In the genomic region with DNA sequence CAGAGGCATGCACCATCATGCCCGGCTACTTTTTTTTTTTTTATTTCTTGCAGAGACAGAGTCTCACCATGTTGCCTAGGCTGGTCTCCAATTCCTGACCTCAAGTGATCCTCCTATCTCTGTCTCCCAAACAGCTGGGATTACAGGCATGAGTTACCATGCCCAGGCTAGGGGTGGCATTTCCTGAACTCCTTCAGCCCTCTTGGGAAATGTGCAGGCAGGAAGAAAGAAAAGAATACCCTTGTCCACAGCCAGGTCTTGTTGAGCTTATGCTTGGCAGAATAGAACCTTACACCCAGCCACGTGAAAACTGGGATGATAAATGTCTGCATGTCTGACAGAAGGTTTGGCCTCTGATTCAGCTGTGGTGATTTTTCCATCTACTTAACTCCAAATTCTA, we compare ENCODE assay signal across 21 cellular contexts. TPM values are rescaled to one million over a fixed set of nuclear protein-coding genes. Genes with fewer than 3 reads are reported as not detected.
DNase-seq lines count a peak whose midpoint lies in the region; ATAC-seq, FAIRE-seq and TF ChIP-seq lines count a peak whose summit lies in the region.
"Had no signal": no experiment of that assay in that cellular context is flagged by ENCODE, and none has a peak within 500 bp of the region (broad histone marks: within the 10 kb centered on the region; RNA-seq: fewer than 3 reads in every experiment).

No MANE protein-coding gene starts in this region.

- H3K27me3 ChIP-seq in HepG2 (ENCODE audit: control insufficient read depth in 1 of 2, insufficient read depth in 2 of 2, low read length in 2 of 2) = no peaks in the 10 kb centered on the region
- H3K27me3 ChIP-seq in right lobe of liver = no peaks in the 10 kb centered on the region
- H3K27me3 ChIP-seq in H1 (replicated peaks in 1 of 4; ENCODE audit: control insufficient read depth in 3 of 4, extremely low read depth in 1 of 4, insufficient read depth in 3 of 4, low read length in 3 of 4) = no peaks in the 10 kb centered on the region
- no peaks in the 10 kb centered on the region for H3K27me3 ChIP-seq in CD4-positive, alpha-beta T cell (ENCODE audit: control insufficient read depth, insufficient read depth, low read length)
- H3K27me3 ChIP-seq: BE2C had no signal

- H3K56ac ChIP-seq in H1 (replicated peaks; ENCODE audit: insufficient read length, low read depth, low read length) = no peak overlapping the region

- BruUV-seq in HepG2 (replicated peaks; lab: Mats Ljungman, UMichigan) = no TSS peak

- no peak for TF ChIP-seq CTCF in HepG2 (CRISPR knock-in tag; IDR thresholded peaks at IDR 0.05)
- no peak for TF ChIP-seq CTCF in right lobe of liver (IDR thresholded peaks at IDR 0.05)
- no peak for TF ChIP-seq CTCF in H1 (IDR thresholded peaks at IDR 0.05; ENCODE audit: control extremely low read depth in 1 of 3, insufficient read depth in 1 of 3, low read depth in 1 of 3, low read length in 3 of 3)
- TF ChIP-seq CTCF in mesothelial cell of epicardium (IDR thresholded peaks at IDR 0.05; ENCODE audit: unreplicated experiment) = no peak
- TF ChIP-seq CTCF in CD4-positive, alpha-beta T cell (IDR thresholded peaks at IDR 0.05) = no peak

- no peak overlapping the region for H2BK20ac ChIP-seq in H1 (ENCODE audit: low read length)

- H3K4me3 ChIP-seq in HepG2 (replicated peaks in 1 of 3; ENCODE audit: insufficient read depth in 1 of 3, low read depth in 2 of 3, low read length in 3 of 3) = no peak overlapping the region
- H3K4me3 ChIP-seq in right lobe of liver = no peak overlapping the region
- no peak overlapping the region for H3K4me3 ChIP-seq in H1 (ENCODE audit: extremely low read depth in 1 of 4, insufficient read depth in 2 of 4, low read depth in 3 of 4, low read length in 4 of 4)
- H3K4me3 ChIP-seq: A549, GM23338 had no signal

- no peak overlapping the region for H2AK5ac ChIP-seq in H1 (ENCODE audit: low read depth, low read length)

- H3K14ac ChIP-seq in H1 (ENCODE audit: insufficient read length) = no peak overlapping the region

- H2AFZ ChIP-seq in HepG2 (ENCODE audit: low read length) (no peak overlapping the region), H1 (ENCODE audit: low read length) (no peak overlapping the region)
- H2AFZ ChIP-seq: GM23338 had no signal

- H3K23me2 ChIP-seq in H1 (ENCODE audit: low read depth, low read length) = peaks cover 2% of the 10 kb centered on the region; the same call in 1 of the 2 replicates

- H3K9me3 Mint-ChIP-seq in mesothelial cell of epicardium (peaks cover 25% of the 10 kb centered on the region), T-cell (peaks cover 11 to 29% (median 17%) of the 10 kb centered on the region in 3 donors)
- peaks cover 10% of the 10 kb centered on the region for H3K9me3 Mint-ChIP-seq in CD4-positive, alpha-beta T cell

- H3K4me2 ChIP-seq in HepG2 (ENCODE audit: low read depth, low read length) (peak overlapping the region; percentile 39; the same call in 1 of the 2 replicates), H1 (ENCODE audit: insufficient read depth in 1 of 2, low read depth in 2 of 2, low read length in 2 of 2) (no peak overlapping the region)
- H3K4me2 ChIP-seq: A549, GM23338 had no signal

- peak overlapping the region; percentile 7; the same call in 1 of the 2 replicates for H2BK5ac ChIP-seq in H1 (ENCODE audit: low read depth, low read length)

- intact Hi-C loops in HepG2 (cut with micrococcal nuclease; ENCODE audit: unreplicated experiment) = no loop called here
- intact Hi-C loops in right lobe of liver (cut with DNase I) = no loop called here
- intact Hi-C loops in CD4-positive, alpha-beta T cell (cut with DNase I, micrococcal nuclease) = no loop called here

- TF ChIP-seq RAD21 in HepG2 (CRISPR knock-in tag; IDR thresholded peaks at IDR 0.05) (no peak), H1 (IDR thresholded peaks at IDR 0.05 in 1 of 2, conservative IDR thresholded peaks at IDR 0.05 in 1 of 2; ENCODE audit: low read depth in 2 of 2, low read length in 2 of 2) (no peak)

- POLR2A ChIA-PET in HepG2 (lab: Yijun Ruan, JAX) = interaction anchor here (0.8 kb wide), 1 partner anchor 30 kb away, joined by 3 read pairs; a partner anchor contains a TSS
- POLR2A ChIA-PET in H1 (lab: Charles Lee; ENCODE audit: partially characterized antibody) = interaction anchor here (0.7 to 1.9 kb wide), 7 partner anchors 8 to 34 kb away, joined by 3 to 8 read pairs (median 6); a partner anchor contains a TSS
- POLR2A ChIA-PET in CD4-positive, alpha-beta T cell (lab: Charles Lee) = no interaction called here
- POLR2A ChIA-PET in T-cell (lab: Charles Lee) = no interaction called here

- no peak for DNase-seq in HepG2 (ENCODE audit: low spot score)
- DNase-seq in right lobe of liver = no peak
- DNase-seq in H1 (ENCODE audit: low read depth in 1 of 2, low spot score in 2 of 2) = no peak
- DNase-seq in mesothelial cell of epicardium (ENCODE audit: low spot score in 2 of 2, unreplicated experiment in 2 of 2) = no peak
- DNase-seq in NCI-H1105 treated with DMSO at 0.1 percent for 48 hours (lab: John Stamatoyannopoulos, UW) = no peak
- DNase-seq in CD4-positive, alpha-beta T cell = no peak
- DNase-seq in T-cell = no peak
- DNase-seq: BE2C; CD8-positive, alpha-beta T cell; COR-L47; DMS153; DMS79 treated with DMSO at 0.1 percent for 48 hours; EL; H9 had no signal

- peak overlapping the region; percentile 33 for H3K27ac ChIP-seq in HepG2 (ENCODE audit: extremely low read length, insufficient read depth, low read length)
- H3K27ac ChIP-seq in right lobe of liver = no peak overlapping the region
- no peak overlapping the region for H3K27ac ChIP-seq in H1 (ENCODE audit: low read depth, low read length)
- H3K27ac ChIP-seq in CD4-positive, alpha-beta T cell (ENCODE audit: low read depth, low read length) = no peak overlapping the region
- H3K27ac ChIP-seq: A549, C4-2B had no signal

- H3K4me1 ChIP-seq in HepG2 (ENCODE audit: insufficient read depth, low read length) (peaks cover 46% of the 10 kb centered on the region), right lobe of liver (no peaks in the 10 kb centered on the region), H1 (replicated peaks in 1 of 4; ENCODE audit: control insufficient read depth in 3 of 4, insufficient read depth in 4 of 4, low read length in 3 of 4) (peaks cover 0 to 13% (median 8%) of the 10 kb centered on the region in 4 experiments; a peak in 5 of 7 replicates)
- H3K4me1 ChIP-seq: A549, BE2C had no signal

- H4K5ac ChIP-seq in H1 (ENCODE audit: insufficient read length, low read depth, low read length) = no peak overlapping the region

- H4K20me1 ChIP-seq in HepG2 (ENCODE audit: insufficient read depth, low read length) (no peaks in the 10 kb centered on the region), H1 (replicated peaks in 1 of 2; ENCODE audit: control insufficient read depth in 1 of 2, insufficient read depth in 2 of 2, low read length in 2 of 2) (no peaks in the 10 kb centered on the region)

- H3K9ac ChIP-seq in HepG2 (ENCODE audit: insufficient read depth, low read depth, low read length) = no peak overlapping the region
- H3K9ac ChIP-seq in H1 (replicated peaks in 1 of 4; ENCODE audit: extremely low read depth in 1 of 4, low read depth in 3 of 4, low read length in 3 of 4) = no peak overlapping the region

- TF ChIP-seq EP300 in HepG2 (IDR thresholded peaks at IDR 0.05; ENCODE audit: low read depth in 2 of 2, low read length in 2 of 2) = no peak
- no peak for TF ChIP-seq EP300 in HepG2 (CRISPR knock-in tag; IDR thresholded peaks at IDR 0.05; ENCODE audit: borderline replicate concordance)
- TF ChIP-seq EP300 in H1 (IDR thresholded peaks at IDR 0.05; ENCODE audit: borderline replicate concordance in 1 of 2, low read depth in 2 of 2, low read length in 2 of 2) = no peak

- in situ Hi-C loops in HepG2 (cut with HindIII; ENCODE audit: extremely low pct_ligation_motif_present, low pct_unique_long_range_greater_than_20kb) = no loop called here

- H3K4ac ChIP-seq in H1 (replicated peaks; ENCODE audit: insufficient read length, low read depth, low read length) = no peak overlapping the region

- CTCF ChIA-PET in HepG2 (lab: Yijun Ruan, JAX; ENCODE audit: low intra/inter-chr PET ratio, low total read pairs) (no interaction called here), H1 (lab: Charles Lee; ENCODE audit: partially characterized antibody) (interaction anchor here (0.6 to 1.6 kb wide), 6 partner anchors 8 to 78 kb away, joined by 3 to 7 read pairs (median 4); no protein-coding TSS in a partner anchor), T-cell (lab: Charles Lee) (no interaction called here)
- CTCF ChIA-PET in CD4-positive, alpha-beta T cell (lab: Charles Lee) = no interaction called here

- TF ChIP-seq POLR2A in HepG2 (IDR thresholded peaks at IDR 0.05; ENCODE audit: insufficient read depth in 1 of 2, low read depth in 2 of 2, low read length in 2 of 2) = no peak
- TF ChIP-seq POLR2A in right lobe of liver (IDR thresholded peaks at IDR 0.05) = no peak
- TF ChIP-seq POLR2A in H1 (IDR thresholded peaks at IDR 0.05; ENCODE audit: control extremely low read depth in 1 of 2, low read depth in 2 of 2, low read length in 2 of 2) = no peak

- no peak overlapping the region for H3K18ac ChIP-seq in H1 (ENCODE audit: extremely low read depth, low read length)

- WGBS in HepG2 (ENCODE audit: low lambda C conversion rate) = 3% methylated on average over 2 of the region's 2 CpGs
- WGBS in right lobe of liver (ENCODE audit: insufficient coverage, low coverage, low lambda C conversion rate, missing lambda C conversion rate) = 9% methylated on average over 2 of the region's 2 CpGs
- WGBS in H1 (ENCODE audit: extremely low coverage in 1 of 2, insufficient coverage in 1 of 2, insufficient read length in 1 of 2, insufficient replicate concordance in 2 of 2, low coverage in 1 of 2, low lambda C conversion rate in 2 of 2, missing lambda C conversion rate in 1 of 2), 2 experiments = 73% methylated on average over 2 of the region's 2 CpGs; no CpG with 5 or more reads in 1 of the 2 experiments

- H2BK120ac ChIP-seq in H1 (replicated peaks; ENCODE audit: low read depth, low read length) = no peak overlapping the region

- H2BK15ac ChIP-seq in H1 (ENCODE audit: low read length) = no peak overlapping the region

- H4K8ac ChIP-seq in H1 (ENCODE audit: extremely low read depth, insufficient read depth, low read length) = no peak overlapping the region

- no peaks in the 10 kb centered on the region for H3K27me3 Mint-ChIP-seq in mesothelial cell of epicardium (ENCODE audit: low read depth)
- no peaks in the 10 kb centered on the region for H3K27me3 Mint-ChIP-seq in CD4-positive, alpha-beta T cell
- no peaks in the 10 kb centered on the region for H3K27me3 Mint-ChIP-seq in T-cell

- ATAC-seq in HepG2 = peak; percentile 23; the same call in 1 of the 3 replicates
- no peak for ATAC-seq in right lobe of liver
- ATAC-seq in CD4-positive, alpha-beta T cell (ENCODE audit: poor library complexity) = no peak
- no peak for ATAC-seq in T-cell (replicated peaks in 1 of 4)
- ATAC-seq: A549; CD8-positive, alpha-beta T cell; GM23338 had no signal

- H3K36me3 ChIP-seq in HepG2 (replicated peaks in 1 of 2; ENCODE audit: control insufficient read depth in 1 of 2, insufficient read depth in 2 of 2, low read length in 2 of 2) (no peaks in the 10 kb centered on the region), right lobe of liver (no peaks in the 10 kb centered on the region), H1 (ENCODE audit: control insufficient read depth in 2 of 4, insufficient read depth in 4 of 4, low read length in 3 of 4) (no peaks in the 10 kb centered on the region; a peak in 1 of 8 replicates)
- H3K36me3 ChIP-seq: BE2C had no signal

- H3K27ac Mint-ChIP-seq in mesothelial cell of epicardium (peak overlapping the region; percentile 72), T-cell (no peak overlapping the region)
- H3K27ac Mint-ChIP-seq in CD4-positive, alpha-beta T cell = no peak overlapping the region
- H3K27ac Mint-ChIP-seq: CD8-positive, alpha-beta T cell; GM23338 had no signal

- no peak overlapping the region for H4K91ac ChIP-seq in H1 (replicated peaks; ENCODE audit: insufficient read length, low read length)

- no peaks in the 10 kb centered on the region for H3K79me1 ChIP-seq in H1 (ENCODE audit: low read depth, low read length)

- H3K4me1 Mint-ChIP-seq in mesothelial cell of epicardium (peaks cover 20% of the 10 kb centered on the region), T-cell (no peaks in the 10 kb centered on the region)
- H3K4me1 Mint-ChIP-seq in CD4-positive, alpha-beta T cell (ENCODE audit: low read depth) = no peaks in the 10 kb centered on the region

- H3K36me3 Mint-ChIP-seq in mesothelial cell of epicardium (peaks cover 15% of the 10 kb centered on the region), T-cell (no peaks in the 10 kb centered on the region)
- H3K36me3 Mint-ChIP-seq in CD4-positive, alpha-beta T cell (ENCODE audit: low read depth) = no peaks in the 10 kb centered on the region
- H3K36me3 Mint-ChIP-seq: CD8-positive, alpha-beta T cell had no signal

- no peaks in the 10 kb centered on the region for H3K79me2 ChIP-seq in HepG2 (ENCODE audit: insufficient read depth, low read length)
- peaks cover 0 to 3% of the 10 kb centered on the region in 2 experiments; a peak in 1 of 4 replicates for H3K79me2 ChIP-seq in H1 (ENCODE audit: control insufficient read depth in 1 of 2, insufficient read depth in 2 of 2, low read length in 2 of 2)

- H3K4me3 Mint-ChIP-seq in mesothelial cell of epicardium = no peak overlapping the region
- H3K4me3 Mint-ChIP-seq in CD4-positive, alpha-beta T cell = no peak overlapping the region
- no peak overlapping the region for H3K4me3 Mint-ChIP-seq in T-cell
- H3K4me3 Mint-ChIP-seq: CD8-positive, alpha-beta T cell; GM23338; H9 had no signal

- H3K9me3 ChIP-seq in HepG2 (ENCODE audit: low read length) (peaks cover 50% of the 10 kb centered on the region; the same call in 1 of the 2 replicates), right lobe of liver (no peaks in the 10 kb centered on the region), H1 (ENCODE audit: insufficient read depth in 2 of 2, low read depth in 1 of 2, low read length in 1 of 2) (peaks cover 0 to 12% of the 10 kb centered on the region in 2 experiments; a peak in 2 of 4 replicates)
- no peaks in the 10 kb centered on the region for H3K9me3 ChIP-seq in CD4-positive, alpha-beta T cell (ENCODE audit: control insufficient read depth, low read length)
- H3K9me3 ChIP-seq: A549, BE2C had no signal

- no peak overlapping the region for H3K23ac ChIP-seq in H1 (ENCODE audit: insufficient read length)

- H2BK12ac ChIP-seq in H1 (ENCODE audit: low read depth, low read length) = no peak overlapping the region

- no peak for FAIRE-seq in HepG2 (lab: Jason Lieb, UNC)
- no peak for FAIRE-seq in H1 (lab: Jason Lieb, UNC)
- FAIRE-seq: A549, D721Med, G401.6, GM12891 had no signal

RNA-seq across cellular contexts. Expression of a gene that starts 30.2 kb away (rescaled TPM):
- total RNA-seq in HepG2 (2016; rRNA removed; fragmentation: Illumina TruSeq; extraction: Trizol) (208 and 212 TPM in 2 replicates), right lobe of liver (10 to 100 TPM; 21.7 to 37.7 (median 30.4) TPM), mesothelial cell of epicardium (156 to 164 TPM (median 160 TPM) in 3 replicates), T-cell (100 to 1,000 TPM; 111 to 124 (median 120) TPM)
- 102 and 134 TPM in 2 replicates for total RNA-seq in HepG2 (2016; cell fraction: cytosol; rRNA removed; fragmentation: Illumina TruSeq; extraction: Trizol; ENCODE audit: low read depth)
- total RNA-seq in HepG2 (2016; cell fraction: insoluble cytoplasmic fraction; rRNA removed; fragmentation: Illumina TruSeq; extraction: Trizol) = 189 and 210 TPM in 2 replicates
- 191 and 246 TPM in 2 replicates for total RNA-seq in HepG2 (2016; cell fraction: membrane; rRNA removed; fragmentation: Illumina TruSeq; extraction: Trizol)
- 98.0 and 107 TPM in 2 replicates for total RNA-seq in HepG2 (2016; cell fraction: nucleus; rRNA removed; fragmentation: Illumina TruSeq; extraction: Trizol)
- polyA plus RNA-seq in HepG2 (2011; rRNA removed) (133 and 140 TPM in 2 replicates), H1 (2011; rRNA removed) (1,396 and 1,684 TPM in 2 replicates)
- 149 and 162 TPM in 2 replicates for polyA plus RNA-seq in HepG2 (2011; cell fraction: cytosol; rRNA removed)
- polyA plus RNA-seq in HepG2 (2011; cell fraction: nucleus; rRNA removed) = 82.0 and 95.1 TPM in 2 replicates
- 126 and 133 TPM in 2 replicates for polyA plus RNA-seq in HepG2 (2012)
- polyA plus RNA-seq in HepG2 (2016; cell fraction: cytosol; fragmentation: Illumina TruSeq; extraction: Trizol; ENCODE audit: low read depth) = 114 and 153 TPM in 2 replicates
- 172 and 194 TPM in 2 replicates for polyA plus RNA-seq in HepG2 (2016; cell fraction: insoluble cytoplasmic fraction; fragmentation: Illumina TruSeq; extraction: Trizol; ENCODE audit: low read depth)
- polyA plus RNA-seq in HepG2 (2016; cell fraction: membrane; fragmentation: Illumina TruSeq; extraction: Trizol; ENCODE audit: low read depth) = 173 and 213 TPM in 2 replicates
- polyA plus RNA-seq in HepG2 (2016; cell fraction: nucleus; fragmentation: Illumina TruSeq; extraction: Trizol; ENCODE audit: insufficient read depth, low read depth) = 136 and 145 TPM in 2 replicates
- polyA minus RNA-seq in HepG2 (2011; rRNA and poly(A)+ RNA removed; ENCODE audit: low replicate concordance) = 0.49 and 125 TPM in 2 replicates
- polyA minus RNA-seq in HepG2 (2011; cell fraction: cytosol; rRNA and poly(A)+ RNA removed) = 56.9 and 65.0 TPM in 2 replicates
- 134 and 139 TPM in 2 replicates for polyA minus RNA-seq in HepG2 (2011; cell fraction: nucleus; rRNA and poly(A)+ RNA removed)
- total RNA-seq in H1 (2021; fragmentation: NEBNext Ultra II Directional; extraction: Animal tissue kit (Norgen Biotek cat#: 25700)) = 905 and 915 TPM in 2 replicates
- polyA plus RNA-seq in H1 (2011; cell fraction: cytosol; rRNA removed) = 1,533 TPM
- polyA plus RNA-seq in H1 (2011; cell fraction: nucleus; rRNA removed) = 1,140 TPM
- 1,068 to 1,234 TPM (median 1,139 TPM) in 4 replicates for polyA plus RNA-seq in H1 (2012, experiment 1 of 2)
- polyA plus RNA-seq in H1 (2012, experiment 2 of 2) = 894 TPM
- polyA plus RNA-seq in H1 (2013, experiment 1 of 2) = 549 TPM
- polyA plus RNA-seq in H1 (2013, experiment 2 of 2) = 534 TPM
- polyA minus RNA-seq in H1 (2011; rRNA and poly(A)+ RNA removed) = 1,031 and 1,143 TPM in 2 replicates
- 589 TPM for polyA minus RNA-seq in H1 (2011; cell fraction: cytosol; rRNA and poly(A)+ RNA removed)
- polyA minus RNA-seq in H1 (2011; cell fraction: nucleus; rRNA and poly(A)+ RNA removed) = 849 TPM
- total RNA-seq in CD4-positive, alpha-beta T cell = 10 to 100 TPM; 69.5 to 74.5 TPM
- total RNA-seq: HT-29 had no signal

RNA-seq across cellular contexts. Expression of a gene that starts 30.2 kb away (rescaled TPM):
- 7.6 and 10.2 TPM in 2 replicates for total RNA-seq in HepG2 (2016; rRNA removed; fragmentation: Illumina TruSeq; extraction: Trizol)
- 1.5 and 2.2 TPM in 2 replicates for total RNA-seq in HepG2 (2016; cell fraction: cytosol; rRNA removed; fragmentation: Illumina TruSeq; extraction: Trizol; ENCODE audit: low read depth)
- 8.7 and 13.6 TPM in 2 replicates for total RNA-seq in HepG2 (2016; cell fraction: insoluble cytoplasmic fraction; rRNA removed; fragmentation: Illumina TruSeq; extraction: Trizol)
- total RNA-seq in HepG2 (2016; cell fraction: membrane; rRNA removed; fragmentation: Illumina TruSeq; extraction: Trizol) = 0.93 and 5.9 TPM in 2 replicates
- total RNA-seq in HepG2 (2016; cell fraction: nucleus; rRNA removed; fragmentation: Illumina TruSeq; extraction: Trizol) = 19.5 and 20.4 TPM in 2 replicates
- polyA plus RNA-seq in HepG2 (2011; rRNA removed) = 2.1 and 2.4 TPM in 2 replicates
- 1.6 and 3.5 TPM in 2 replicates for polyA plus RNA-seq in HepG2 (2011; cell fraction: cytosol; rRNA removed)
- 1.3 and 3.0 TPM in 2 replicates for polyA plus RNA-seq in HepG2 (2011; cell fraction: nucleus; rRNA removed)
- polyA plus RNA-seq in HepG2 (2012) = 71.6 and 98.2 TPM in 2 replicates
- polyA plus RNA-seq in HepG2 (2016; cell fraction: cytosol; fragmentation: Illumina TruSeq; extraction: Trizol; ENCODE audit: low read depth) = 3.5 and 7.6 TPM in 2 replicates
- polyA plus RNA-seq in HepG2 (2016; cell fraction: insoluble cytoplasmic fraction; fragmentation: Illumina TruSeq; extraction: Trizol; ENCODE audit: low read depth) = 11.7 and 15.8 TPM in 2 replicates
- polyA plus RNA-seq in HepG2 (2016; cell fraction: membrane; fragmentation: Illumina TruSeq; extraction: Trizol; ENCODE audit: low read depth) = 2.1 and 4.6 TPM in 2 replicates
- 5.9 and 6.6 TPM in 2 replicates for polyA plus RNA-seq in HepG2 (2016; cell fraction: nucleus; fragmentation: Illumina TruSeq; extraction: Trizol; ENCODE audit: insufficient read depth, low read depth)
- 5.2 TPM in 1 of 2 replicates, not detected in the other for polyA minus RNA-seq in HepG2 (2011; rRNA and poly(A)+ RNA removed; ENCODE audit: low replicate concordance)
- 5.1 and 8.9 TPM in 2 replicates for polyA minus RNA-seq in HepG2 (2011; cell fraction: cytosol; rRNA and poly(A)+ RNA removed)
- 46.2 and 51.5 TPM in 2 replicates for polyA minus RNA-seq in HepG2 (2011; cell fraction: nucleus; rRNA and poly(A)+ RNA removed)
- 1 to 10 TPM in 4 of 6 experiments, under 1 TPM in 1, not detected in 1; 0.99 to 5.1 (median 2.6) TPM for total RNA-seq in right lobe of liver
- total RNA-seq in H1 (2021; fragmentation: NEBNext Ultra II Directional; extraction: Animal tissue kit (Norgen Biotek cat#: 25700)) = 76.5 and 94.5 TPM in 2 replicates
- polyA plus RNA-seq in H1 (2011; rRNA removed) = 6.2 and 9.9 TPM in 2 replicates
- 19.2 TPM for polyA plus RNA-seq in H1 (2011; cell fraction: cytosol; rRNA removed)
- 6.5 TPM for polyA plus RNA-seq in H1 (2011; cell fraction: nucleus; rRNA removed)
- 65.8 to 746 TPM (median 575 TPM) in 4 replicates for polyA plus RNA-seq in H1 (2012, experiment 1 of 2)
- 31.3 TPM for polyA plus RNA-seq in H1 (2012, experiment 2 of 2)
- polyA plus RNA-seq in H1 (2013, experiment 1 of 2) = 108 TPM
- polyA plus RNA-seq in H1 (2013, experiment 2 of 2) = 123 TPM
- 78.1 and 93.0 TPM in 2 replicates for polyA minus RNA-seq in H1 (2011; rRNA and poly(A)+ RNA removed)
- polyA minus RNA-seq in H1 (2011; cell fraction: cytosol; rRNA and poly(A)+ RNA removed) = 268 TPM
- 137 TPM for polyA minus RNA-seq in H1 (2011; cell fraction: nucleus; rRNA and poly(A)+ RNA removed)
- total RNA-seq in mesothelial cell of epicardium = 22.6 to 33.1 TPM (median 27.0 TPM) in 3 replicates
- total RNA-seq in CD4-positive, alpha-beta T cell = 10 to 100 TPM; 30.1 to 44.0 TPM
- total RNA-seq in T-cell = 10 to 100 TPM; 15.6 to 42.8 (median 30.2) TPM
- total RNA-seq: HT-29 had no signal

Comparison
In these comparisons a context has a peak if more than half of its experiments do, and no peak if none do; other contexts are left out.
1. POLR2A ChIA-PET loops: an anchor here in HepG2 (0.8 kb wide) and H1 (0.7 to 1.9 kb wide); none called in CD4-positive, alpha-beta T cell and T-cell.